Comparison of ENCODE assay signal across 8 cellular contexts in genomic region chr12:111597731-111598636, GRCh38. TPM values are rescaled to one million over a fixed set of nuclear protein-coding genes. Genes with fewer than 3 reads are reported as not detected.
A peak's percentile ranks its signal among the peaks of the same experiment; 100 is the strongest.
DNase-seq lines count a peak whose midpoint lies in the region; ATAC-seq and TF ChIP-seq lines count a peak whose summit lies in the region.

No MANE protein-coding gene starts in this region.

- no peaks in the 10 kb centered on the region for H3K36me3 ChIP-seq in Loucy (ENCODE audit: insufficient read depth, low read length)
- H3K36me3 ChIP-seq in effector memory CD4-positive, alpha-beta T cell (ENCODE audit: control insufficient read depth, insufficient read depth, low read length), result no peaks in the 10 kb centered on the region

- no peaks in the 10 kb centered on the region for H3K9me3 Mint-ChIP-seq in activated CD8-positive, alpha-beta T cell treated with anti-CD3 and anti-CD28 coated beads for 36 hours
- H3K9me3 Mint-ChIP-seq in memory B cell, result no peaks in the 10 kb centered on the region
- H3K9me3 Mint-ChIP-seq in stimulated activated naive B cell treated with anti-CD40 and anti-IgM and Interleukin-4, amounts not matched to agents 10 μg/mL and 1 μg/mL and 100 μg/mL, for 72 hours, result no peaks in the 10 kb centered on the region

- DNase-seq in COR-L47 (lab: John Stamatoyannopoulos, UW) (peak; percentile 33), memory B cell (ENCODE audit: low spot score in 2 of 2) (peak; percentile 4 to 39), A172 (ENCODE audit: low spot score) (no peak)
- DNase-seq in activated CD8-positive, alpha-beta T cell treated with anti-CD3 and anti-CD28 coated beads for 36 hours, result peak; percentile 42
- DNase-seq in effector memory CD4-positive, alpha-beta T cell, result peak; percentile 2 to 9 (median 5)
- peak; percentile 15 for DNase-seq in stimulated activated naive B cell treated with anti-CD40 and anti-IgM and Interleukin-4, amounts not matched to agents 10 μg/mL and 1 μg/mL and 100 μg/mL, for 72 hours

- no peaks in the 10 kb centered on the region for H3K27me3 ChIP-seq in Loucy (ENCODE audit: insufficient read depth, low read length, poor library complexity, severe bottlenecking)
- no peaks in the 10 kb centered on the region for H3K27me3 ChIP-seq in effector memory CD4-positive, alpha-beta T cell (replicated peaks; ENCODE audit: control insufficient read depth, insufficient read depth, low read length, poor library complexity, severe bottlenecking)

- peak overlapping the region; percentile 74 for H3K4me2 ChIP-seq in Loucy (ENCODE audit: low read depth, low read length, poor library complexity, severe bottlenecking)

- H2AFZ ChIP-seq in Loucy (ENCODE audit: low read length), result peak overlapping the region; percentile 72; the same call in 1 of the 2 replicates

- CTCF ChIA-PET in activated CD8-positive, alpha-beta T cell treated with anti-CD3 and anti-CD28 coated beads for 36 hours (lab: Charles Lee), result no interaction called here

- peak overlapping the region; percentile 82 for H3K27ac Mint-ChIP-seq in activated CD8-positive, alpha-beta T cell treated with anti-CD3 and anti-CD28 coated beads for 36 hours
- H3K27ac Mint-ChIP-seq in memory B cell, result peak overlapping the region; percentile 69
- peak overlapping the region; percentile 92 for H3K27ac Mint-ChIP-seq in stimulated activated naive B cell treated with anti-CD40 and anti-IgM and Interleukin-4, amounts not matched to agents 10 μg/mL and 1 μg/mL and 100 μg/mL, for 72 hours

- peak overlapping the region; percentile 80 for H3K4me3 ChIP-seq in Loucy (ENCODE audit: low read length, poor library complexity, severe bottlenecking)
- H3K4me3 ChIP-seq in effector memory CD4-positive, alpha-beta T cell (ENCODE audit: insufficient read depth, low read depth, low read length, poor library complexity, severe bottlenecking), result peak overlapping the region; percentile 81

- peak overlapping the region; percentile 74 for H3K9ac ChIP-seq in Loucy (ENCODE audit: low read depth, low read length, poor library complexity, severe bottlenecking)

- H3F3A ChIP-seq in Loucy (ENCODE audit: low read depth), result no peaks in the 10 kb centered on the region

- peak; percentile 14 for ATAC-seq in GM21515 (IDR thresholded peaks at IDR 0.05; ENCODE audit: unreplicated experiment)
- no peak for ATAC-seq in activated CD8-positive, alpha-beta T cell treated with anti-CD3 and anti-CD28 coated beads for 36 hours
- no peak for ATAC-seq in memory B cell (ENCODE audit: low read depth)
- peak; percentile 10 to 17 for ATAC-seq in stimulated activated naive B cell treated with anti-CD40 and anti-IgM and Interleukin-4, amounts not matched to agents 10 μg/mL and 1 μg/mL and 100 μg/mL, for 72 hours (replicated peaks)

- peak overlapping the region; percentile 95 for H3K4me3 Mint-ChIP-seq in activated CD8-positive, alpha-beta T cell treated with anti-CD3 and anti-CD28 coated beads for 36 hours
- H3K4me3 Mint-ChIP-seq in memory B cell, result peak overlapping the region; percentile 92
- H3K4me3 Mint-ChIP-seq in stimulated activated naive B cell treated with anti-CD40 and anti-IgM and Interleukin-4, amounts not matched to agents 10 μg/mL and 1 μg/mL and 100 μg/mL, for 72 hours, result peak overlapping the region; percentile 91 to 95

- intact Hi-C loops in activated CD8-positive, alpha-beta T cell treated with anti-CD3 and anti-CD28 coated beads for 36 hours (cut with micrococcal nuclease), result no loop called here

- peaks cover 8% of the 10 kb centered on the region for H3K36me3 Mint-ChIP-seq in activated CD8-positive, alpha-beta T cell treated with anti-CD3 and anti-CD28 coated beads for 36 hours (ENCODE audit: low read depth)
- no peaks in the 10 kb centered on the region for H3K36me3 Mint-ChIP-seq in memory B cell
- no peaks in the 10 kb centered on the region for H3K36me3 Mint-ChIP-seq in stimulated activated naive B cell treated with anti-CD40 and anti-IgM and Interleukin-4, amounts not matched to agents 10 μg/mL and 1 μg/mL and 100 μg/mL, for 72 hours

- no peaks in the 10 kb centered on the region for H3K27me3 Mint-ChIP-seq in activated CD8-positive, alpha-beta T cell treated with anti-CD3 and anti-CD28 coated beads for 36 hours
- no peaks in the 10 kb centered on the region for H3K27me3 Mint-ChIP-seq in memory B cell
- no peaks in the 10 kb centered on the region for H3K27me3 Mint-ChIP-seq in stimulated activated naive B cell treated with anti-CD40 and anti-IgM and Interleukin-4, amounts not matched to agents 10 μg/mL and 1 μg/mL and 100 μg/mL, for 72 hours

- POLR2A ChIA-PET in activated CD8-positive, alpha-beta T cell treated with anti-CD3 and anti-CD28 coated beads for 36 hours (lab: Charles Lee), result interaction anchor here (1.0 kb wide), 1 partner anchor 87 kb away, joined by 3 read pairs; the partner anchor contains the start of gene BRAP

- peaks cover 55% of the 10 kb centered on the region for H3K79me2 ChIP-seq in Loucy (ENCODE audit: insufficient read depth, low read length)

- peaks cover 52% of the 10 kb centered on the region for H4K20me1 ChIP-seq in Loucy (ENCODE audit: insufficient read depth, low read length, poor library complexity, severe bottlenecking)

- no peaks in the 10 kb centered on the region for H3K9me3 ChIP-seq in Loucy (ENCODE audit: insufficient read depth, low read depth, low read length)
- no peaks in the 10 kb centered on the region for H3K9me3 ChIP-seq in effector memory CD4-positive, alpha-beta T cell (ENCODE audit: control insufficient read depth, low read length)

- H3K9me2 ChIP-seq in Loucy (replicated peaks; ENCODE audit: low read depth, low read length), result no peaks in the 10 kb centered on the region

- peaks cover 33% of the 10 kb centered on the region for H3K4me1 ChIP-seq in Loucy (ENCODE audit: insufficient read depth, low read length, poor library complexity, severe bottlenecking)
- H3K4me1 ChIP-seq in effector memory CD4-positive, alpha-beta T cell (ENCODE audit: control insufficient read depth, insufficient read depth, low read length, poor library complexity, severe bottlenecking), result peaks cover 5% of the 10 kb centered on the region

- TF ChIP-seq CTCF in Loucy (conservative IDR thresholded peaks at IDR 0.05; ENCODE audit: low read length), result no peak
- TF ChIP-seq CTCF in activated CD8-positive, alpha-beta T cell treated with anti-CD3 and anti-CD28 coated beads for 36 hours (IDR thresholded peaks at IDR 0.05), result no peak

- H3K4me1 Mint-ChIP-seq in activated CD8-positive, alpha-beta T cell treated with anti-CD3 and anti-CD28 coated beads for 36 hours (ENCODE audit: low read depth), result peaks cover 29% of the 10 kb centered on the region
- H3K4me1 Mint-ChIP-seq in memory B cell, result peaks cover 24% of the 10 kb centered on the region
- H3K4me1 Mint-ChIP-seq in stimulated activated naive B cell treated with anti-CD40 and anti-IgM and Interleukin-4, amounts not matched to agents 10 μg/mL and 1 μg/mL and 100 μg/mL, for 72 hours, result peaks cover 19 to 40% of the 10 kb centered on the region in 2 donors

- H3K27ac ChIP-seq in effector memory CD4-positive, alpha-beta T cell (ENCODE audit: insufficient read depth, low read length, poor library complexity, severe bottlenecking), result peak overlapping the region; percentile 79

RNA-seq across cellular contexts. Expression of gene ATXN2, which starts 1.1 kb away (rescaled TPM):
- total RNA-seq in activated CD8-positive, alpha-beta T cell treated with anti-CD3 and anti-CD28 coated beads for 36 hours, result 10 to 100 TPM; 32.2 to 35.6 TPM
- 11.1 and 25.6 TPM in 2 replicates for total RNA-seq in A172 (2014; rRNA removed; shearing (Covaris generic))

Comparison
In these comparisons a context has a peak if more than half of its experiments do, and no peak if none do; other contexts are left out.
1. ATAC-seq: peak in GM21515 (single experiment) and stimulated activated naive B cell treated with anti-CD40 and anti-IgM and Interleukin-4, amounts not matched to agents 10 μg/mL and 1 μg/mL and 100 μg/mL, for 72 hours (2 of 2); none in activated CD8-positive, alpha-beta T cell treated with anti-CD3 and anti-CD28 coated beads for 36 hours (single experiment) and memory B cell (single experiment).
2. Peak in every context shown above with its lines, with median percentiles within 50 percentile points of each other: H3K27ac Mint-ChIP-seq and H3K4me3 Mint-ChIP-seq.